ENCODE assay signal across 28 cellular contexts in genomic region chr10:75803816-75804576, GRCh38.
DNase-seq lines count a peak whose midpoint lies in the region; ATAC-seq and TF ChIP-seq lines count a peak whose summit lies in the region.
"Had no signal": no experiment of that assay in that cellular context is flagged by ENCODE, and none has a peak within 500 bp of the region (broad histone marks: within the 10 kb centered on the region; RNA-seq: fewer than 3 reads in every experiment).

No MANE protein-coding gene starts in this region.

- no peak overlapping the region for H2BK5ac ChIP-seq in mesendoderm (ENCODE audit: low read length)

- ATAC-seq in heart left ventricle (peak in 3 of 4 donors; percentile 58 to 78 (median 76)), psoas muscle (peak in 1 of 4 donors; percentile 53), HG03460 (IDR thresholded peaks at IDR 0.05; ENCODE audit: unreplicated experiment) (no peak)
- ATAC-seq in stimulated activated memory B cell treated with anti-CD40 and anti-IgM and Interleukin-4, amounts not matched to agents 10 μg/mL and 1 μg/mL and 100 μg/mL, for 72 hours = no peak
- ATAC-seq: GM12878; PC-3; stimulated activated naive CD8-positive, alpha-beta T cell treated with anti-CD3 and anti-CD28 coated beads, Interleukin-15, Interleukin-2, amounts not matched to agents 100 U/mL and 50 U/mL, for 24 hours had no signal

- H3K4ac ChIP-seq in mesendoderm (ENCODE audit: low read depth, low read length) = no peak overlapping the region

- H3K27me3 Mint-ChIP-seq in stimulated activated memory B cell treated with anti-CD40 and anti-IgM and Interleukin-4, amounts not matched to agents 10 μg/mL and 1 μg/mL and 100 μg/mL, for 72 hours = peaks cover 18% of the 10 kb centered on the region
- H3K27me3 Mint-ChIP-seq: dendritic cell treated with granulocyte-macrophage colony-stimulating factor and Interleukin-4, amounts not matched to agents 40 ng/mL and 50 ng/mL, for 4 days had no signal

- H2AK5ac ChIP-seq in mesendoderm (ENCODE audit: low read length) = no peak overlapping the region

- H3K18ac ChIP-seq in mesendoderm (ENCODE audit: low read length) = no peak overlapping the region

- H3K4me1 ChIP-seq in heart left ventricle = no peaks in the 10 kb centered on the region
- H3K4me1 ChIP-seq in psoas muscle = no peaks in the 10 kb centered on the region
- no peaks in the 10 kb centered on the region for H3K4me1 ChIP-seq in mesendoderm (ENCODE audit: control insufficient read depth, low read depth, low read length)
- H3K4me1 ChIP-seq: SJCRH30, transverse colon had no signal

- H3K4me3 Mint-ChIP-seq in stimulated activated memory B cell treated with anti-CD40 and anti-IgM and Interleukin-4, amounts not matched to agents 10 μg/mL and 1 μg/mL and 100 μg/mL, for 72 hours = no peak overlapping the region
- H3K4me3 Mint-ChIP-seq: CD4-positive, alpha-beta memory T cell; dendritic cell treated with granulocyte-macrophage colony-stimulating factor and Interleukin-4, amounts not matched to agents 40 ng/mL and 50 ng/mL, for 4 days; IgD-negative memory B cell; T-helper 1 cell treated with Interleukin-12 subunit alpha and Interleukin-12 subunit beta and Interleukin-4 antibody, amounts not matched to agents 30 μg/mL and 1 μg/mL, for 36 hours had no signal

- H3K36me3 ChIP-seq in heart left ventricle (no peaks in the 10 kb centered on the region), psoas muscle (ENCODE audit: insufficient read depth in 1 of 2, low read depth in 1 of 2) (no peaks in the 10 kb centered on the region), mesendoderm (ENCODE audit: control insufficient read depth, insufficient read depth, low read length) (no peaks in the 10 kb centered on the region)
- H3K36me3 ChIP-seq: MG63, ovary, SJCRH30, transverse colon, WERI-Rb-1 had no signal

- no peak for TF ChIP-seq POLR2A in heart left ventricle (IDR thresholded peaks at IDR 0.05)
- no peak for TF ChIP-seq POLR2A in erythroblast (IDR thresholded peaks at IDR 0.05; ENCODE audit: low read length)

- H3K23ac ChIP-seq in mesendoderm (ENCODE audit: low read length) = no peak overlapping the region

- H2BK120ac ChIP-seq in mesendoderm (ENCODE audit: low read depth, low read length) = no peak overlapping the region

- no peak overlapping the region for H3K9ac ChIP-seq in mesendoderm (ENCODE audit: low read length)

- no peaks in the 10 kb centered on the region for H3K9me3 Mint-ChIP-seq in stimulated activated memory B cell treated with anti-CD40 and anti-IgM and Interleukin-4, amounts not matched to agents 10 μg/mL and 1 μg/mL and 100 μg/mL, for 72 hours
- H3K9me3 Mint-ChIP-seq: dendritic cell treated with granulocyte-macrophage colony-stimulating factor and Interleukin-4, amounts not matched to agents 40 ng/mL and 50 ng/mL, for 4 days; T-helper 1 cell treated with Interleukin-12 subunit alpha and Interleukin-12 subunit beta and Interleukin-4 antibody, amounts not matched to agents 30 μg/mL and 1 μg/mL, for 36 hours had no signal

- H4K8ac ChIP-seq in mesendoderm (ENCODE audit: low read depth, low read length) = no peak overlapping the region

- H3K79me2 ChIP-seq in mesendoderm (ENCODE audit: control insufficient read depth, insufficient read depth, low read length) = no peaks in the 10 kb centered on the region

- H3K27ac Mint-ChIP-seq in stimulated activated memory B cell treated with anti-CD40 and anti-IgM and Interleukin-4, amounts not matched to agents 10 μg/mL and 1 μg/mL and 100 μg/mL, for 72 hours = no peak overlapping the region
- H3K27ac Mint-ChIP-seq: CD4-positive, alpha-beta memory T cell; dendritic cell treated with granulocyte-macrophage colony-stimulating factor and Interleukin-4, amounts not matched to agents 40 ng/mL and 50 ng/mL, for 4 days; IgD-negative memory B cell; T-helper 1 cell treated with Interleukin-12 subunit alpha and Interleukin-12 subunit beta and Interleukin-4 antibody, amounts not matched to agents 30 μg/mL and 1 μg/mL, for 36 hours had no signal

- H3K27me3 ChIP-seq in heart left ventricle (no peaks in the 10 kb centered on the region), psoas muscle (ENCODE audit: insufficient read depth in 3 of 3, low read length in 2 of 3) (peaks cover 0 to 11% (median 0%) of the 10 kb centered on the region in 3 donors), mesendoderm (ENCODE audit: insufficient read depth, low read length, poor library complexity) (no peaks in the 10 kb centered on the region)
- H3K27me3 ChIP-seq: ovary, transverse colon had no signal

- H3K9me3 ChIP-seq in heart left ventricle (no peaks in the 10 kb centered on the region), psoas muscle (no peaks in the 10 kb centered on the region)
- H3K9me3 ChIP-seq: MG63, ovary, SJCRH30, transverse colon had no signal

- H3K4me3 ChIP-seq in heart left ventricle = no peak overlapping the region
- no peak overlapping the region for H3K4me3 ChIP-seq in psoas muscle
- no peak overlapping the region for H3K4me3 ChIP-seq in mesendoderm (ENCODE audit: low read length)
- H3K4me3 ChIP-seq: GM12878, lung, MG63, ovary, SJCRH30, skin epidermis, transverse colon had no signal

- DNase-seq in NCI-H1092 (lab: John Stamatoyannopoulos, UW) = peak; percentile 21
- peak; percentile 56 for DNase-seq in NCI-H2227 (lab: John Stamatoyannopoulos, UW; ENCODE audit: unreplicated experiment)
- peak in 1 of 5 donors; percentile 28 for DNase-seq in heart left ventricle
- peak; percentile 33 to 73 for DNase-seq in psoas muscle
- DNase-seq in erythroblast (lab: John Stamatoyannopoulos, UW) = no peak
- no peak for DNase-seq in mesendoderm
- DNase-seq: activated CD4-positive, alpha-beta T cell treated with anti-CD3 and anti-CD28 coated beads, Interleukin-2, amount 50 U/mL, for 4 hours; activated effector memory CD4-positive, alpha-beta T cell treated with Interleukin-2 at 50 U/mL for 16 hours; CD4-positive, alpha-beta memory T cell; islet precursor cell; MG63; NCI-H2081 treated with DMSO at 0.1 percent for 48 hours; NCI-H82; ovary; PC-3; SJCRH30; stimulated activated CD4-positive, alpha-beta T cell treated with anti-CD3 and anti-CD28 coated beads, Interleukin-2, amount 100 ng/mL, for 48 hours; stimulated activated naive CD8-positive, alpha-beta T cell treated with anti-CD3 and anti-CD28 coated beads, Interleukin-15, Interleukin-2, amounts not matched to agents 100 U/mL and 50 U/mL, for 24 hours; transverse colon; WERI-Rb-1 had no signal

- no peak overlapping the region for H3K56ac ChIP-seq in mesendoderm (ENCODE audit: low read length)

- intact Hi-C loops in heart left ventricle (cut with DNase I) = no loop called here
- intact Hi-C loops in psoas muscle (cut with DNase I) = no loop called here

- H3K27ac ChIP-seq in heart left ventricle (no peak overlapping the region), psoas muscle (no peak overlapping the region), mesendoderm (ENCODE audit: low read depth, low read length) (no peak overlapping the region)
- H3K27ac ChIP-seq: ovary, SJCRH30, skin epidermis, transverse colon, WERI-Rb-1 had no signal

- H3K79me1 ChIP-seq in mesendoderm (ENCODE audit: low read length) = no peaks in the 10 kb centered on the region

- no peaks in the 10 kb centered on the region for H3K36me3 Mint-ChIP-seq in stimulated activated memory B cell treated with anti-CD40 and anti-IgM and Interleukin-4, amounts not matched to agents 10 μg/mL and 1 μg/mL and 100 μg/mL, for 72 hours
- H3K36me3 Mint-ChIP-seq: CD4-positive, alpha-beta memory T cell; IgD-negative memory B cell had no signal

- 78 to 95% (median 86%) methylated on average over 15 of the region's 15 CpGs for WGBS in heart left ventricle, 4 donors
- WGBS in psoas muscle, 3 donors = 43 to 50% (median 49%) methylated on average over 15 of the region's 15 CpGs
- no CpG with 5 or more reads among the region's 15 CpGs for WGBS in mesendoderm (ENCODE audit: extremely low coverage, insufficient coverage, low lambda C conversion rate)

- H4K5ac ChIP-seq in mesendoderm (ENCODE audit: low read length) = no peak overlapping the region

- no peaks in the 10 kb centered on the region for H3K4me1 Mint-ChIP-seq in stimulated activated memory B cell treated with anti-CD40 and anti-IgM and Interleukin-4, amounts not matched to agents 10 μg/mL and 1 μg/mL and 100 μg/mL, for 72 hours
- H3K4me1 Mint-ChIP-seq: CD4-positive, alpha-beta memory T cell had no signal

- TF ChIP-seq CTCF in heart left ventricle (IDR thresholded peaks at IDR 0.05) (peak in 2 of 12 donors; percentile 10), psoas muscle (IDR thresholded peaks at IDR 0.05) (no peak)

- no peak overlapping the region for H2BK15ac ChIP-seq in mesendoderm (replicated peaks; ENCODE audit: low read depth)

- H3K4me2 ChIP-seq in mesendoderm (ENCODE audit: low read length) = no peak overlapping the region

Comparison
In these comparisons a context has a peak if more than half of its experiments do, and no peak if none do; other contexts are left out.
1. DNase-seq: peak in NCI-H1092 (single experiment), NCI-H2227 (single experiment) and psoas muscle (2 of 2); none in erythroblast (0 of 2) and mesendoderm (single experiment).
2. ATAC-seq: peak in heart left ventricle (3 of 4); none in stimulated activated memory B cell treated with anti-CD40 and anti-IgM and Interleukin-4, amounts not matched to agents 10 μg/mL and 1 μg/mL and 100 μg/mL, for 72 hours (single experiment) and HG03460 (single experiment).